In genomic region chr2:134513468-134513810, GRCh38 we compare ENCODE assay signal across 29 cellular contexts.
"Had no signal": no experiment of that assay in that cellular context is flagged by ENCODE, and none has a peak within 500 bp of the region (broad histone marks: within the 10 kb centered on the region; RNA-seq: fewer than 3 reads in every experiment).

No MANE protein-coding gene starts in this region.

- H3K36me3 Mint-ChIP-seq: activated CD4-positive, alpha-beta memory T cell treated with anti-CD3 and anti-CD28 coated beads for 36 hours; activated CD8-positive, alpha-beta memory T cell treated with anti-CD3 and anti-CD28 coated beads, Interleukin-2, amount 10 ng/mL, durations not matched to agents 7 days and 5 days; activated naive CD4-positive, alpha-beta T cell treated with anti-CD3 and anti-CD28 coated beads, Interleukin-2, amount 50 U/mL, for 24 hours; activated naive CD8-positive, alpha-beta T cell treated with anti-CD3 and anti-CD28 coated beads for 36 hours had no signal

- H3K9me3 Mint-ChIP-seq: activated CD4-positive, alpha-beta memory T cell treated with anti-CD3 and anti-CD28 coated beads for 36 hours; activated CD4-positive, alpha-beta T cell treated with anti-CD3 and anti-CD28 coated beads, Interleukin-2, amount 10 ng/mL, durations not matched to agents 24 days and 14 days; activated naive CD4-positive, alpha-beta T cell treated with anti-CD3 and anti-CD28 coated beads for 36 hours; activated naive CD4-positive, alpha-beta T cell treated with anti-CD3 and anti-CD28 coated beads, Interleukin-2, amount 50 U/mL, for 24 hours; activated naive CD8-positive, alpha-beta T cell treated with anti-CD3 and anti-CD28 coated beads for 36 hours; activated naive CD8-positive, alpha-beta T cell treated with anti-CD3 and anti-CD28 coated beads, Interleukin-2, amount 50 U/mL, for 24 hours; activated T-helper 1 cell treated with anti-CD3 and anti-CD28 coated beads, Interleukin-12 subunit alpha, Interleukin-12 subunit beta, Interleukin-2, Interleukin-4 antibody, amounts not matched to agents 30 ng/mL and 10 ng/mL and 1 ng/mL, durations not matched to agents 14 hours and 24 hours and 36 hours; activated T-helper 2 cell treated with anti-CD3 and anti-CD28 coated beads, Interferon-gamma antibody, Interleukin-2, Interleukin-4, amounts not matched to agents 10 μg/mL and 5 μg/mL and 100 μg/mL, durations not matched to agents 14 hours and 24 hours and 36 hours; effector memory CD8-positive, alpha-beta T cell; T-helper 2 cell treated with Interferon-gamma antibody and Interleukin-4, amounts not matched to agents 5 μg/mL and 100 μg/mL, for 36 hours had no signal

- H3K27ac Mint-ChIP-seq: activated CD4-positive, alpha-beta memory T cell treated with anti-CD3 and anti-CD28 coated beads for 36 hours; activated CD4-positive, alpha-beta T cell treated with anti-CD3 and anti-CD28 coated beads for 36 hours; activated CD4-positive, alpha-beta T cell treated with anti-CD3 and anti-CD28 coated beads, Interleukin-2, amount 10 ng/mL, durations not matched to agents 24 days and 14 days; activated CD8-positive, alpha-beta memory T cell treated with anti-CD3 and anti-CD28 coated beads, Interleukin-2, amount 10 ng/mL, durations not matched to agents 7 days and 5 days; activated CD8-positive, alpha-beta T cell treated with anti-CD3 and anti-CD28 coated beads, Interleukin-2, amount 10 ng/mL, durations not matched to agents 7 days and 5 days; activated naive CD4-positive, alpha-beta T cell treated with anti-CD3 and anti-CD28 coated beads for 36 hours; activated naive CD4-positive, alpha-beta T cell treated with anti-CD3 and anti-CD28 coated beads, Interleukin-2, amount 50 U/mL, for 24 hours; activated naive CD8-positive, alpha-beta T cell treated with anti-CD3 and anti-CD28 coated beads for 36 hours; activated naive CD8-positive, alpha-beta T cell treated with anti-CD3 and anti-CD28 coated beads, Interleukin-2, amount 50 U/mL, for 24 hours; activated T-helper 1 cell treated with anti-CD3 and anti-CD28 coated beads, Interleukin-12 subunit alpha, Interleukin-12 subunit beta, Interleukin-2, Interleukin-4 antibody, amounts not matched to agents 30 ng/mL and 10 ng/mL and 1 ng/mL, durations not matched to agents 14 hours and 24 hours and 36 hours; activated T-helper 2 cell treated with anti-CD3 and anti-CD28 coated beads, Interferon-gamma antibody, Interleukin-2, Interleukin-4, amounts not matched to agents 10 μg/mL and 5 μg/mL and 100 μg/mL, durations not matched to agents 14 hours and 24 hours and 36 hours; effector memory CD8-positive, alpha-beta T cell; T-helper 17 cell; T-helper 2 cell treated with Interferon-gamma antibody and Interleukin-4, amounts not matched to agents 5 μg/mL and 100 μg/mL, for 36 hours had no signal

- DNase-seq: activated CD4-positive, alpha-beta memory T cell treated with anti-CD3 and anti-CD28 coated beads for 36 hours; activated CD4-positive, alpha-beta T cell treated with anti-CD3 and anti-CD28 coated beads for 36 hours; activated CD4-positive, alpha-beta T cell treated with anti-CD3 and anti-CD28 coated beads, Interleukin-2, amount 10 ng/mL, durations not matched to agents 24 days and 14 days; activated CD4-positive, CD25-positive, alpha-beta regulatory T cell; activated CD4-positive, CD25-positive, alpha-beta regulatory T cell treated with anti-CD3 and anti-CD28 coated beads, Interleukin-2, amount 50 U/mL, for 72 hours; activated CD8-positive, alpha-beta memory T cell treated with anti-CD3 and anti-CD28 coated beads, Interleukin-2, amount 10 ng/mL, durations not matched to agents 7 days and 5 days; activated CD8-positive, alpha-beta memory T cell treated with anti-CD3 and anti-CD28 coated beads, Interleukin-2, amount 50 U/mL, for 4 hours; activated CD8-positive, alpha-beta T cell treated with anti-CD3 and anti-CD28 coated beads, Interleukin-2, amount 10 ng/mL, durations not matched to agents 7 days and 5 days; activated effector memory CD4-positive, alpha-beta T cell treated with anti-CD3 and anti-CD28 coated beads, Interleukin-2, amount 50 U/mL, for 16 hours; activated naive CD4-positive, alpha-beta T cell treated with anti-CD3 and anti-CD28 coated beads for 36 hours; activated naive CD8-positive, alpha-beta T cell treated with anti-CD3 and anti-CD28 coated beads for 36 hours; activated naive CD8-positive, alpha-beta T cell treated with anti-CD3 and anti-CD28 coated beads, Interleukin-2, amount 50 U/mL, for 24 hours; activated T-cell treated with anti-CD3 and anti-CD28 coated beads, Interleukin-2, amount 50 U/mL, for 1 hour; activated T-cell treated with anti-CD3 and anti-CD28 coated beads, Interleukin-2, amount 50 U/mL, for 48 hours; adrenal gland; cortex of kidney; dermis blood vessel endothelial cell; effector CD4-positive, alpha-beta T cell; effector memory CD8-positive, alpha-beta T cell; erythroblast; gastrocnemius medialis; heart right ventricle; T-helper 1 cell; T-helper 17 cell; T1000 had no signal

- H3K4me1 Mint-ChIP-seq: activated CD4-positive, alpha-beta T cell treated with anti-CD3 and anti-CD28 coated beads for 36 hours; activated CD4-positive, alpha-beta T cell treated with anti-CD3 and anti-CD28 coated beads, Interleukin-2, amount 10 ng/mL, durations not matched to agents 24 days and 14 days; activated CD8-positive, alpha-beta memory T cell treated with anti-CD3 and anti-CD28 coated beads, Interleukin-2, amount 10 ng/mL, durations not matched to agents 7 days and 5 days; activated naive CD4-positive, alpha-beta T cell treated with anti-CD3 and anti-CD28 coated beads, Interleukin-2, amount 50 U/mL, for 24 hours; activated naive CD8-positive, alpha-beta T cell treated with anti-CD3 and anti-CD28 coated beads for 36 hours; activated naive CD8-positive, alpha-beta T cell treated with anti-CD3 and anti-CD28 coated beads, Interleukin-2, amount 50 U/mL, for 24 hours had no signal

- H3K27me3 Mint-ChIP-seq: activated CD4-positive, alpha-beta T cell treated with anti-CD3 and anti-CD28 coated beads for 36 hours; activated CD4-positive, alpha-beta T cell treated with anti-CD3 and anti-CD28 coated beads, Interleukin-2, amount 10 ng/mL, durations not matched to agents 24 days and 14 days; activated naive CD4-positive, alpha-beta T cell treated with anti-CD3 and anti-CD28 coated beads, Interleukin-2, amount 50 U/mL, for 24 hours; activated naive CD8-positive, alpha-beta T cell treated with anti-CD3 and anti-CD28 coated beads, Interleukin-2, amount 50 U/mL, for 24 hours had no signal

- H3K4me3 Mint-ChIP-seq: activated CD4-positive, alpha-beta memory T cell treated with anti-CD3 and anti-CD28 coated beads for 36 hours; activated CD4-positive, alpha-beta T cell treated with anti-CD3 and anti-CD28 coated beads for 36 hours; activated CD4-positive, alpha-beta T cell treated with anti-CD3 and anti-CD28 coated beads, Interleukin-2, amount 10 ng/mL, durations not matched to agents 24 days and 14 days; activated CD8-positive, alpha-beta memory T cell treated with anti-CD3 and anti-CD28 coated beads, Interleukin-2, amount 10 ng/mL, durations not matched to agents 7 days and 5 days; activated CD8-positive, alpha-beta T cell treated with anti-CD3 and anti-CD28 coated beads, Interleukin-2, amount 10 ng/mL, durations not matched to agents 7 days and 5 days; activated naive CD4-positive, alpha-beta T cell treated with anti-CD3 and anti-CD28 coated beads for 36 hours; activated naive CD4-positive, alpha-beta T cell treated with anti-CD3 and anti-CD28 coated beads, Interleukin-2, amount 50 U/mL, for 24 hours; activated naive CD8-positive, alpha-beta T cell treated with anti-CD3 and anti-CD28 coated beads for 36 hours; activated naive CD8-positive, alpha-beta T cell treated with anti-CD3 and anti-CD28 coated beads, Interleukin-2, amount 50 U/mL, for 24 hours; activated T-helper 1 cell treated with anti-CD3 and anti-CD28 coated beads, Interleukin-12 subunit alpha, Interleukin-12 subunit beta, Interleukin-2, Interleukin-4 antibody, amounts not matched to agents 30 ng/mL and 10 ng/mL and 1 ng/mL, durations not matched to agents 14 hours and 24 hours and 36 hours; effector memory CD8-positive, alpha-beta T cell; T-helper 17 cell; T-helper 2 cell treated with Interferon-gamma antibody and Interleukin-4, amounts not matched to agents 5 μg/mL and 100 μg/mL, for 36 hours had no signal

- ATAC-seq: activated CD4-positive, alpha-beta T cell treated with anti-CD3 and anti-CD28 coated beads for 36 hours; activated CD8-positive, alpha-beta memory T cell treated with anti-CD3 and anti-CD28 coated beads, Interleukin-2, amount 10 ng/mL, durations not matched to agents 7 days and 5 days; activated CD8-positive, alpha-beta T cell treated with anti-CD3 and anti-CD28 coated beads, Interleukin-2, amount 10 ng/mL, durations not matched to agents 7 days and 5 days; activated naive CD8-positive, alpha-beta T cell treated with anti-CD3 and anti-CD28 coated beads, Interleukin-2, amount 50 U/mL, for 24 hours; effector memory CD8-positive, alpha-beta T cell; gastrocnemius medialis; T-helper 17 cell had no signal
